In genomic region chr19:510606-511100, GRCh38 we compare ENCODE assay signal across 1 cellular context.
TF ChIP-seq lines count a peak whose summit lies in the region.

No MANE protein-coding gene starts in this region.

TF ChIP-seq in A549, 52 proteins besides CTCF, POLR2A, EP300 and RAD21 (continued from another document):
- TF ChIP-seq, protein P1, sequence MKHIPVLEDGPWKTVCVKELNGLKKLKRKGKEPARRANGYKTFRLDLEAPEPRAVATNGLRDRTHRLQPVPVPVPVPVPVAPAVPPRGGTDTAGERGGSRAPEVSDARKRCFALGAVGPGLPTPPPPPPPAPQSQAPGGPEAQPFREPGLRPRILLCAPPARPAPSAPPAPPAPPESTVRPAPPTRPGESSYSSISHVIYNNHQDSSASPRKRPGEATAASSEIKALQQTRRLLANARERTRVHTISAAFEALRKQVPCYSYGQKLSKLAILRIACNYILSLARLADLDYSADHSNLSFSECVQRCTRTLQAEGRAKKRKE (CRISPR knock-in tag; IDR thresholded peaks at IDR 0.05; ENCODE audit: low read depth): no peak
